In the genomic region with DNA sequence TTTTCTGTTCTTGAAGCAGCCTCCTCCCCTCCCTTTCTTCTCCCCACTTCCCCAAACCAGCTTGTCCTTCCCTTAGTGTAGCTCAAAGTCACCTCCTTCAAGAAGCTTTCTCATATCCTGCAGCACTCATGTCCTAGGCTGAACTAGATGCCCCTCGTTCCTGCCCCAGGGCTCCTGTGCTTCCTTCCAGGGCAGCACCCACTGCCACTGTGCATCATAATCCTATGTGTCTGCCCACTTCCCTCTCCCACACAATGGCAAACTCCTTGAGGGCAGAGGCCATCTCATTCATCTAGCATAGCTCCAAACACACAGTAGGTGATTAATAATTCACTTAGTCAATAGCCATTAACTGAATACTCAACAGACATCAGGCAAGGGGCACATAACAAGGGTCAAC, we compare ENCODE assay signal across 1 cellular context.
"Had no signal": no experiment of that assay in that cellular context is flagged by ENCODE, and none has a peak within 500 bp of the region (broad histone marks: within the 10 kb centered on the region; RNA-seq: fewer than 3 reads in every experiment).

No MANE protein-coding gene starts in this region.

- H3K4me3 ChIP-seq: MG63 had no signal

- H3K9me3 ChIP-seq: MG63 had no signal

- H3K36me3 ChIP-seq: MG63 had no signal
